1 cellular context compared by ENCODE assay signal in the genomic region with DNA sequence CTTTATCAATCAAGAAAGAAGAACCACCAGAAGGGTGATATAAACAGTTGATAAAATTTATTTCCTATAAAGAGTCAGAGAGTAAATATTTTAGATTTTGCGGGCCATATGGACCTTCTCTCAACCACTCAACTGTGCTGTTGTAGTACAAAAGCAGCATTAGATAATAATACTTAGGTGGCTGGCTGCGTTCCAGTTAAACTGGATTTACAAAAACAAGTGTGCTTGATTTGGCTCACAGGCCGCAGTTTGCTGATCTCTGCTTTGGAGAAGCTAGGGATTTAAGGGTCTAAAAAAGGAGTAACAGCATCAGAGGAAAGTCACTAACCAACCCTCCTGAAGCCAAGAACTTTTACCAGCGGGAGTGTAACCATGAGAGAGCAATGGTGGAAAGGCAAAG.
TF ChIP-seq lines count a peak whose summit lies in the region.

No MANE protein-coding gene starts in this region.

TF ChIP-seq in SK-N-SH treated with all-trans-retinoic acid at 6 μM for 48 hours, 23 proteins besides CTCF, POLR2A, EP300 and RAD21 (continued from another document):
- TF ChIP-seq CSDC2 (CRISPR knock-in tag; IDR thresholded peaks at IDR 0.05) (no peak), ZNF70 (CRISPR knock-in tag; IDR thresholded peaks at IDR 0.05) (no peak)
